ENCODE assay signal across 8 cellular contexts in the genomic region with DNA sequence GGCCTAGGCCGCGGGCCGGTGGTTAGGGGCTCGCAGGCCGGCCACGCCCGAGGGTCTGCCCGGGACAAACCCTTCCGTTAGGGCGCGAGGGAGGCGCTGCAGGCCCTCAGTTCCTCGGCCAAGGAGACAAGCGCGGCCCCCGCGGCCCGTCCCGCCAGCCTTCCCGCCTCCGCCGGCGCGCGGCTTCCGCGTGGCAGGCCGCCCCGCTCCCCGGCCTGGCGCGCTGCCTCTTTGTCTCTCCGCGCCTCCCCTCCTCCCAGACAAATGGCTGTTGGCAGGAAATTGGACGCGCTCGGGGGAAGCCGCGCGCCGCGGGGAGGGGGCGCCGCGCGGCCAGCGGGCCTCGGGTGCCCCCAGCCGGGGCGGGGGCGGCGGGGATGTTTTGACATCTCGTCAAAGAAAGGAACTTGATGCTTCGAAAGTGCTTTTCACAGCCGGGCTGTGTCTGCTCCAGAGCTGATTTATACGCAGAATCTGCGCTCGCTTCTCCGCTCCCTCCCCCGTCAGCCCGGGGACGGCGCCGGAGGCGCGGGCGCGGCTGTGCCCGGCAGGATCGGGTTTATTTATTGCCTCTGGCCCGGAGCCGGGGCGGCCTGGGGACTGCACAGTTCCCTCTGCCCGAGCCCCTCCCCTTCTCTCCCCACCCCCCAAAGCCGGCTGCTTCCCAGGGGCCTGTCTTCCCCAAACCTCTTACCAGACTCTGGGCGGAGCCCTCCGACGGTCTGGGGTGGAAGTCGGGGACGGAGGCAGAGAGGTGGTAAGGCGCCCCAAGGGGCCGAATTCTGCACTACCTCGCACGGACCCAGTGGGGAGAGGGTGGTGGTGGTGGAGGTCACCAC.
DNase-seq lines count a peak whose midpoint lies in the region; ATAC-seq and TF ChIP-seq lines count a peak whose summit lies in the region.

No MANE protein-coding gene starts in this region.

- in situ Hi-C loops in ACHN (cut with HindIII; ENCODE audit: low pct_ligation_motif_present, low pct_unique_long_range_greater_than_20kb, low sequenced_read_pairs): no loop called here

- ATAC-seq in GM18520 (IDR thresholded peaks at IDR 0.05; ENCODE audit: unreplicated experiment) (peak; percentile 91), HG03060 (IDR thresholded peaks at IDR 0.05; ENCODE audit: low read depth, unreplicated experiment) (peak; percentile 76)

- peak; percentile 87 for DNase-seq in ACHN
- peak; percentile 88 for DNase-seq in NCI-H2171 treated with DMSO at 0.1 percent for 48 hours (lab: John Stamatoyannopoulos, UW)
- DNase-seq in cardiac fibroblast (ENCODE audit: low read depth in 2 of 2): peak; percentile 83 to 87
- peak; percentile 88 for DNase-seq in islet precursor cell
- DNase-seq in stimulated activated CD4-positive, alpha-beta T cell treated with anti-CD3 and anti-CD28 coated beads, Interleukin-12 subunit alpha, Interleukin-12 subunit beta, amount 100 ng/mL, for 4 hours: peak; percentile 75

- H3K4me3 ChIP-seq in WI38 (ENCODE audit: low read depth, low read length): peak overlapping the region; percentile 56
- H3K4me3 ChIP-seq in cardiac fibroblast (replicated peaks in 1 of 2; ENCODE audit: low read depth in 2 of 2, low read length in 2 of 2): peak overlapping the region; percentile 55 to 62

- TF ChIP-seq CTCF in WI38 (IDR thresholded peaks at IDR 0.05; ENCODE audit: low read depth, low read length) (peak; percentile 73), cardiac fibroblast (IDR thresholded peaks at IDR 0.05; ENCODE audit: low read depth, low read length) (peak; percentile 74)

Comparison
In these comparisons a context has a peak if more than half of its experiments do, and no peak if none do; other contexts are left out.
1. Peak in every context shown above with its lines: DNase-seq, ATAC-seq and H3K4me3 ChIP-seq.